In the genomic region with DNA sequence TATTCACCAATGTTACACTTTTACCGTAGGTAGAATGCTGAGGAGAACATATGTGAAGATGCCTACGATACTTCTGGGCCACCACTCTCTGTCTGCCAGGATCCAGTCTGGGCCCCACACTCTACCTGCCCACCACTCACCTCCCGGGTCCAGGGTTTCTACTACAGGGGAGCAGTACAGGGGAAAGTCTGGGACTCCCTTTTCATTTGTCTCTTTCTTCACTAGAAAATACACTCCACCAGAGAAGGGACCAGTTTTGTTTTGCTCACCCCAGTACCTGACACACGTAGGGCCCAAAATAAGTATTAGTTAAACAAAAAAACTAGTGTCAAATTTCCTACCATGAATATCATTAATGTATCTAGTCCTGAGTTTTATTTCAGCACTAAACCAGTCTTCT, we compare ENCODE assay signal across 16 cellular contexts. TPM values are rescaled to one million over a fixed set of nuclear protein-coding genes. Genes with fewer than 3 reads are reported as not detected.
A peak's percentile ranks its signal among the peaks of the same experiment; 100 is the strongest.
DNase-seq lines count a peak whose midpoint lies in the region; FAIRE-seq and TF ChIP-seq lines count a peak whose summit lies in the region.
"Had no signal": no experiment of that assay in that cellular context is flagged by ENCODE, and none has a peak within 500 bp of the region (broad histone marks: within the 10 kb centered on the region; RNA-seq: fewer than 3 reads in every experiment).

No MANE protein-coding gene starts in this region.

- H3K27ac Mint-ChIP-seq in T-helper 1 cell treated with Interleukin-12 subunit alpha and Interleukin-12 subunit beta and Interleukin-4 antibody, amounts not matched to agents 30 μg/mL and 1 μg/mL, for 36 hours = peak overlapping the region; percentile 96
- peak overlapping the region; percentile 88 for H3K27ac Mint-ChIP-seq in activated CD4-positive, alpha-beta memory T cell treated with anti-CD3 and anti-CD28 coated beads for 36 hours
- H3K27ac Mint-ChIP-seq in glutamatergic neuron (ENCODE audit: unreplicated experiment) = no peak overlapping the region

- TF ChIP-seq CTCF in stomach (IDR thresholded peaks at IDR 0.05) = no peak
- TF ChIP-seq CTCF in glutamatergic neuron (IDR thresholded peaks at IDR 0.05; ENCODE audit: partially characterized antibody, unreplicated experiment) = no peak

- no peak overlapping the region for H3K4me3 ChIP-seq in stomach

- H3K27me3 ChIP-seq in stomach = no peaks in the 10 kb centered on the region
- H3K27me3 ChIP-seq: heart right ventricle had no signal

- POLR2A ChIA-PET in activated CD4-positive, alpha-beta memory T cell treated with anti-CD3 and anti-CD28 coated beads for 36 hours (lab: Charles Lee) = interaction anchor here (0.8 kb wide), 1 partner anchor 15 kb away, joined by 3 read pairs; no protein-coding TSS in a partner anchor

- peaks cover 0 to 21% (median 4%) of the 10 kb centered on the region in 4 donors for H3K4me1 ChIP-seq in stomach

- no peak for FAIRE-seq in HTR-8/SVneo (lab: Jason Lieb, UNC)
- FAIRE-seq: bronchial epithelial cell had no signal

- DNase-seq in T-helper 1 cell (no peak), epithelial cell of prostate (ENCODE audit: low read depth, low spot score) (no peak), stomach (no peak), HuH-7.5 (ENCODE audit: low spot score) (no peak), glutamatergic neuron (no peak), HTR-8/SVneo (ENCODE audit: insufficient read length, low spot score) (no peak)
- no peak for DNase-seq in activated CD4-positive, alpha-beta memory T cell treated with anti-CD3 and anti-CD28 coated beads for 36 hours
- DNase-seq: H9, heart right ventricle, left colon, retina, SIG-M5 had no signal

- peaks cover 34 to 89% (median 72%) of the 10 kb centered on the region in 4 donors for H3K36me3 ChIP-seq in stomach

- CTCF ChIA-PET in activated CD4-positive, alpha-beta memory T cell treated with anti-CD3 and anti-CD28 coated beads for 36 hours (lab: Charles Lee) = interaction anchor here (0.7 kb wide), 2 partner anchors 210 to 249 kb away, joined by 3 read pairs; no protein-coding TSS in a partner anchor

- peaks cover 33% of the 10 kb centered on the region for H3K4me1 Mint-ChIP-seq in T-helper 1 cell treated with Interleukin-12 subunit alpha and Interleukin-12 subunit beta and Interleukin-4 antibody, amounts not matched to agents 30 μg/mL and 1 μg/mL, for 36 hours (ENCODE audit: low read depth)
- peaks cover 17% of the 10 kb centered on the region for H3K4me1 Mint-ChIP-seq in activated CD4-positive, alpha-beta memory T cell treated with anti-CD3 and anti-CD28 coated beads for 36 hours (ENCODE audit: low read depth)
- H3K4me1 Mint-ChIP-seq in glutamatergic neuron (ENCODE audit: low read depth, unreplicated experiment) = no peaks in the 10 kb centered on the region
- H3K4me1 Mint-ChIP-seq: H9 had no signal

- no peak for TF ChIP-seq POLR2A in stomach (IDR thresholded peaks at IDR 0.05)

- H3K27ac ChIP-seq in epithelial cell of prostate = peak overlapping the region; percentile 6
- peak overlapping the region in 3 of 5 donors; percentile 31 to 42 (median 34) for H3K27ac ChIP-seq in stomach
- H3K27ac ChIP-seq: 22Rv1 had no signal

- no peak for TF ChIP-seq EP300 in stomach (IDR thresholded peaks at IDR 0.05)

- no peaks in the 10 kb centered on the region for H3K9me3 Mint-ChIP-seq in T-helper 1 cell treated with Interleukin-12 subunit alpha and Interleukin-12 subunit beta and Interleukin-4 antibody, amounts not matched to agents 30 μg/mL and 1 μg/mL, for 36 hours
- H3K9me3 Mint-ChIP-seq in activated CD4-positive, alpha-beta memory T cell treated with anti-CD3 and anti-CD28 coated beads for 36 hours = no peaks in the 10 kb centered on the region
- no peaks in the 10 kb centered on the region for H3K9me3 Mint-ChIP-seq in glutamatergic neuron (ENCODE audit: unreplicated experiment)
- H3K9me3 Mint-ChIP-seq: H9 had no signal

- intact Hi-C loops in activated CD4-positive, alpha-beta memory T cell treated with anti-CD3 and anti-CD28 coated beads for 36 hours (cut with micrococcal nuclease) = loop anchor here (1.0 kb wide), 1 partner anchor 23 kb away; no protein-coding TSS in a partner anchor
- intact Hi-C loops in stomach (cut with DNase I; ENCODE audit: low total_unique reads) = no loop called here

- H3K36me3 Mint-ChIP-seq in T-helper 1 cell treated with Interleukin-12 subunit alpha and Interleukin-12 subunit beta and Interleukin-4 antibody, amounts not matched to agents 30 μg/mL and 1 μg/mL, for 36 hours (ENCODE audit: low read depth) = peaks cover 37% of the 10 kb centered on the region
- H3K36me3 Mint-ChIP-seq in activated CD4-positive, alpha-beta memory T cell treated with anti-CD3 and anti-CD28 coated beads for 36 hours = peaks cover 30% of the 10 kb centered on the region
- no peaks in the 10 kb centered on the region for H3K36me3 Mint-ChIP-seq in glutamatergic neuron (ENCODE audit: unreplicated experiment)

- H3K27me3 Mint-ChIP-seq in T-helper 1 cell treated with Interleukin-12 subunit alpha and Interleukin-12 subunit beta and Interleukin-4 antibody, amounts not matched to agents 30 μg/mL and 1 μg/mL, for 36 hours (ENCODE audit: low read depth) = no peaks in the 10 kb centered on the region
- no peaks in the 10 kb centered on the region for H3K27me3 Mint-ChIP-seq in activated CD4-positive, alpha-beta memory T cell treated with anti-CD3 and anti-CD28 coated beads for 36 hours
- peaks cover 1% of the 10 kb centered on the region for H3K27me3 Mint-ChIP-seq in glutamatergic neuron (ENCODE audit: unreplicated experiment)

- WGBS in stomach, 5 donors = 89 to 96% (median 93%) methylated on average over 4 of the region's 4 CpGs

- peak overlapping the region; percentile 75 for H3K4me3 Mint-ChIP-seq in T-helper 1 cell treated with Interleukin-12 subunit alpha and Interleukin-12 subunit beta and Interleukin-4 antibody, amounts not matched to agents 30 μg/mL and 1 μg/mL, for 36 hours
- no peak overlapping the region for H3K4me3 Mint-ChIP-seq in activated CD4-positive, alpha-beta memory T cell treated with anti-CD3 and anti-CD28 coated beads for 36 hours
- H3K4me3 Mint-ChIP-seq in glutamatergic neuron (ENCODE audit: unreplicated experiment) = no peak overlapping the region
- H3K4me3 Mint-ChIP-seq: H9 had no signal

- no peaks in the 10 kb centered on the region for H3K9me3 ChIP-seq in stomach
- H3K9me3 ChIP-seq: heart right ventricle had no signal

RNA-seq across cellular contexts. Expression of a gene that starts 21.1 kb away (rescaled TPM):
- total RNA-seq in activated CD4-positive, alpha-beta memory T cell treated with anti-CD3 and anti-CD28 coated beads for 36 hours = 10 to 100 TPM; 33.7 to 39.4 TPM
- total RNA-seq in stomach = 100 to 1,000 TPM in 2 of 5 donors, 10 to 100 TPM in 3; 30.1 to 139 (median 57.2) TPM
- polyA plus RNA-seq in stomach = 10 to 100 TPM; 13.6 to 15.0 (median 14.6) TPM
- 32.5 TPM for total RNA-seq in glutamatergic neuron (ENCODE audit: unreplicated experiment)

RNA-seq across cellular contexts. Expression of a gene that starts 25.6 kb away (rescaled TPM):
- total RNA-seq in activated CD4-positive, alpha-beta memory T cell treated with anti-CD3 and anti-CD28 coated beads for 36 hours = not detected
- under 1 TPM in 1 of 5 donors, not detected in 4; 0.73 TPM for total RNA-seq in stomach
- under 1 TPM in 2 of 3 donors, not detected in 1; 0.03 to 0.06 TPM for polyA plus RNA-seq in stomach
- total RNA-seq in glutamatergic neuron (ENCODE audit: unreplicated experiment) = 0.51 TPM
- total RNA-seq: myocyte had no signal
